20 cellular contexts compared by ENCODE assay signal in genomic region chr16:86949630-86950029, GRCh38.
"Had no signal": no experiment of that assay in that cellular context is flagged by ENCODE, and none has a peak within 500 bp of the region (broad histone marks: within the 10 kb centered on the region; RNA-seq: fewer than 3 reads in every experiment).

No MANE protein-coding gene starts in this region.

- H3K27ac ChIP-seq: coronary artery, dorsolateral prefrontal cortex, esophagus muscularis mucosa, foreskin keratinocyte, gastroesophageal sphincter, heart left ventricle, hepatocyte, left lung, lower lobe of right lung had no signal

- H3K36me3 ChIP-seq: esophagus muscularis mucosa, gastroesophageal sphincter, heart left ventricle, left lung, lower lobe of right lung had no signal

- H3K79me2 ChIP-seq: hepatocyte had no signal

- H3K4me1 ChIP-seq: esophagus muscularis mucosa, foreskin keratinocyte, gastroesophageal sphincter, left lung, lower lobe of right lung had no signal

- H3K4me3 ChIP-seq: coronary artery, dorsolateral prefrontal cortex, esophagus muscularis mucosa, gastroesophageal sphincter, heart left ventricle, hepatocyte, left lung, lower lobe of right lung had no signal

- DNase-seq: dorsolateral prefrontal cortex; effector CD4-positive, alpha-beta T cell; effector memory CD4-positive, alpha-beta T cell; heart left ventricle; hypothalamus; left cardiac atrium; left lung; lower lobe of right lung; midbrain; naive thymus-derived CD4-positive, alpha-beta T cell had no signal

- H3K27me3 ChIP-seq: foreskin keratinocyte, heart left ventricle, hepatocyte had no signal

- H2AFZ ChIP-seq: hepatocyte had no signal

- FAIRE-seq: colon, frontal cortex, islet of Langerhans, keratinocyte had no signal

- H3K4me2 ChIP-seq: hepatocyte had no signal

- H3K9me3 ChIP-seq: esophagus muscularis mucosa, gastroesophageal sphincter, heart left ventricle, left lung, lower lobe of right lung had no signal

- ATAC-seq: foreskin keratinocyte; gastroesophageal sphincter; heart left ventricle; left cardiac atrium; left lung; left ventricle myocardium superior; lower lobe of right lung; naive thymus-derived CD4-positive, alpha-beta T cell had no signal
